ENCODE assay signal across 11 cellular contexts in the genomic region with DNA sequence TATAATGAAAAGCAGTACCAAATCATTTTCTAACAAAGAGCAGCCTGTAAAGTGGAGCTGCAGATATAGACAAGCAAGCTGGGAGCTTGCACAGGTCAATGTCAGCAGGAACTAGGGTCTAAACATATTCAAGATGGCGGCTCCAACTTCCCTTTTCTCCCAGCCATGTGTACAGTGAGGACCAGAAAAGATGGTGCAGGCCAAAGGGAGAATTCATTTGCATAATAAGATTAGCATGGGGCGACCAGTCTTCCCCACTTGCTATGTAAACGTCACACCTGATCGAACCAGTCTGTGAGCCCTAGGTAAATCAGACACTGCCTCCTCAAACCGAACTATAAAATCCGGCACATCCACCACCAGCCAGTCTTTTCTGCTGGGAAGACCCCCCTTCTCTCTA.
"Had no signal": no experiment of that assay in that cellular context is flagged by ENCODE, and none has a peak within 500 bp of the region (broad histone marks: within the 10 kb centered on the region; RNA-seq: fewer than 3 reads in every experiment).

No MANE protein-coding gene starts in this region.

- H3K4me3 Mint-ChIP-seq: activated CD8-positive, alpha-beta T cell treated with anti-CD3 and anti-CD28 coated beads for 36 hours; naive thymus-derived CD4-positive, alpha-beta T cell; stimulated activated naive CD8-positive, alpha-beta T cell treated with anti-CD3 and anti-CD28 coated beads, Interleukin-15, amount 100 ng/mL, for 72 hours had no signal

- H3K9me3 Mint-ChIP-seq: activated CD8-positive, alpha-beta T cell treated with anti-CD3 and anti-CD28 coated beads for 36 hours; naive thymus-derived CD4-positive, alpha-beta T cell had no signal

- DNase-seq: activated CD8-positive, alpha-beta memory T cell treated with anti-CD3 and anti-CD28 coated beads, Interleukin-2, amount 50 U/mL, for 4 hours; activated CD8-positive, alpha-beta T cell treated with anti-CD3 and anti-CD28 coated beads for 36 hours; activated naive CD4-positive, alpha-beta T cell; aorta; foreskin melanocyte; head of caudate nucleus; left cardiac atrium; naive thymus-derived CD4-positive, alpha-beta T cell; retina; stimulated activated CD4-positive, alpha-beta T cell treated with anti-CD3 and anti-CD28 coated beads, Interleukin-4, amount 100 ng/mL, for 4 hours; stimulated activated naive CD8-positive, alpha-beta T cell treated with anti-CD3 and anti-CD28 coated beads, Interleukin-15, amount 100 ng/mL, for 72 hours had no signal

- ATAC-seq: activated CD8-positive, alpha-beta T cell treated with anti-CD3 and anti-CD28 coated beads for 36 hours; left cardiac atrium; naive thymus-derived CD4-positive, alpha-beta T cell; stimulated activated naive CD8-positive, alpha-beta T cell treated with anti-CD3 and anti-CD28 coated beads, Interleukin-15, amount 100 ng/mL, for 72 hours had no signal

- H3K27ac Mint-ChIP-seq: activated CD8-positive, alpha-beta T cell treated with anti-CD3 and anti-CD28 coated beads for 36 hours; naive thymus-derived CD4-positive, alpha-beta T cell; stimulated activated naive CD8-positive, alpha-beta T cell treated with anti-CD3 and anti-CD28 coated beads, Interleukin-15, amount 100 ng/mL, for 72 hours had no signal

- H3K36me3 Mint-ChIP-seq: naive thymus-derived CD4-positive, alpha-beta T cell had no signal
